30 cellular contexts compared by ENCODE assay signal in genomic region chr2:228827056-228827455, GRCh38.
DNase-seq lines count a peak whose midpoint lies in the region; ATAC-seq and TF ChIP-seq lines count a peak whose summit lies in the region.
"Had no signal": no experiment of that assay in that cellular context is flagged by ENCODE, and none has a peak within 500 bp of the region (broad histone marks: within the 10 kb centered on the region; RNA-seq: fewer than 3 reads in every experiment).

No MANE protein-coding gene starts in this region.

- H3K36me3 ChIP-seq in body of pancreas (replicated peaks in 1 of 2; ENCODE audit: insufficient read depth in 1 of 2, low read depth in 2 of 2) = no peaks in the 10 kb centered on the region
- H3K36me3 ChIP-seq: colonic mucosa, left ventricle myocardium inferior, spleen had no signal

- H3K27ac ChIP-seq in body of pancreas = no peak overlapping the region
- H3K27ac ChIP-seq: colonic mucosa, hepatocyte, left ventricle myocardium inferior, PC-9, spleen had no signal

- no peaks in the 10 kb centered on the region for H3K4me1 ChIP-seq in body of pancreas
- H3K4me1 ChIP-seq: Caco-2, colonic mucosa, left ventricle myocardium inferior, spleen had no signal

- TF ChIP-seq CTCF in AG10803 (conservative IDR thresholded peaks at IDR 0.05; ENCODE audit: low read length) (no peak), HFF-Myc (IDR thresholded peaks at IDR 0.05; ENCODE audit: low read depth, low read length, missing control alignments) (no peak), body of pancreas (IDR thresholded peaks at IDR 0.05) (no peak), foreskin fibroblast (IDR thresholded peaks at IDR 0.05; ENCODE audit: low read depth, low read length) (no peak)

- H3K27me3 ChIP-seq in body of pancreas = no peaks in the 10 kb centered on the region
- H3K27me3 ChIP-seq: colonic mucosa, hepatocyte, spleen had no signal

- H3K9me3 ChIP-seq in body of pancreas = no peaks in the 10 kb centered on the region
- H3K9me3 ChIP-seq: Caco-2, colonic mucosa, left ventricle myocardium inferior had no signal

- TF ChIP-seq POLR2A in body of pancreas (IDR thresholded peaks at IDR 0.05) = no peak

- ATAC-seq in body of pancreas (peak; percentile 27), HG03565 (IDR thresholded peaks at IDR 0.05; ENCODE audit: unreplicated experiment) (no peak)
- ATAC-seq: K562; natural killer cell; stimulated activated effector memory CD8-positive, alpha-beta T cell treated with anti-CD3 and anti-CD28 coated beads, Interleukin-12 subunit alpha, Interleukin-12 subunit beta, amount 100 ng/mL, for 72 hours; T-cell had no signal

- H3K4me3 ChIP-seq in AG10803 (ENCODE audit: low read length) = no peak overlapping the region
- no peak overlapping the region for H3K4me3 ChIP-seq in HFF-Myc (replicated peaks; ENCODE audit: low read depth, low read length)
- no peak overlapping the region for H3K4me3 ChIP-seq in body of pancreas
- H3K4me3 ChIP-seq in foreskin fibroblast (ENCODE audit: low read depth in 1 of 2, low read length in 2 of 2) = no peak overlapping the region
- H3K4me3 ChIP-seq: colonic mucosa, hepatocyte, K562, left ventricle myocardium inferior, PC-9, spleen had no signal

- DNase-seq in AG10803 (ENCODE audit: low read depth) (peak; percentile 41), HFF-Myc (ENCODE audit: extremely low read depth, low read depth) (peak; percentile 31), body of pancreas (no peak), foreskin fibroblast (peak; percentile 54 to 80), iPS-NIHi11 (ENCODE audit: low spot score) (no peak), NCI-H1436 treated with DMSO at 0.1 percent for 48 hours (lab: John Stamatoyannopoulos, UW) (no peak)
- no peak for DNase-seq in activated naive CD4-positive, alpha-beta T cell (lab: John Stamatoyannopoulos, UW)
- DNase-seq: activated CD4-positive, CD25-positive, alpha-beta regulatory T cell treated with anti-CD3 and anti-CD28 coated beads, Interleukin-2, amount 50 U/mL, for 72 hours; activated gamma-delta T cell treated with Interleukin-2 at 50 U/mL for 16 hours; activated T-cell treated with anti-CD3 and anti-CD28 coated beads, Interleukin-2, amount 50 U/mL, for 1 hour; C1 segment of cervical spinal cord; Caco-2; colonic mucosa; DMS79 treated with DMSO at 0.1 percent for 48 hours; HCEC 1CT; left ventricle myocardium inferior; midbrain; natural killer cell; NCI-H146; NCI-H510A; PC-9; SHP77 treated with DMSO at 0.1 percent for 48 hours; spleen; stimulated activated CD4-positive, alpha-beta T cell treated with anti-CD3 and anti-CD28 coated beads, Interleukin-2, amount 100 ng/mL, for 48 hours; substantia nigra; T-cell had no signal

- intact Hi-C loops in body of pancreas (cut with DNase I) = no loop called here

- WGBS in body of pancreas, 2 donors = 25 to 40% methylated on average over 1 of the region's 1 CpG

Comparison
In these comparisons a context has a peak if more than half of its experiments do, and no peak if none do; other contexts are left out.
1. DNase-seq: peak in AG10803 (single experiment), HFF-Myc (single experiment) and foreskin fibroblast (2 of 2); none in body of pancreas (0 of 4), iPS-NIHi11 (single experiment), activated naive CD4-positive, alpha-beta T cell (0 of 4) and NCI-H1436 treated with DMSO at 0.1 percent for 48 hours (single experiment).